ENCODE assay signal across 20 cellular contexts in the genomic region with DNA sequence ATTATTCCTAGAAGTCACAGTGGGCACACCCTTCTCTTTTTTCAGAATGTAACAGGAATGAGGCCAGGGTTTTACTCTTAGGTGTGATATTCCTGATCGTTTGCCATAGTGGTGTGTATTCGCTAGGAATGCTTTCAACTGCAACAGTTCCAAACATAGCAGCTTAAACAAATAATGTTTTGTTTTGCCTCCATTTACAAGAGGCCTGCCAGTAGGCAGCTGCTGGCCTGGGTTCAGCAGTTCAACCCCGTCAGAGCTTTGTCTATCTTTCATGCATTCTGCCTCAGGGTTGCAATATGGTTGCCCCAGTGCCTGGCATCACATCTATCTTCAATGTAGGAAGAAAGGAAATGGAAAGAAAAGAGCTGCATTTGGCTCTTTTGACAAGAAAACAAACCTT. TPM values are rescaled to one million over a fixed set of nuclear protein-coding genes. Genes with fewer than 3 reads are reported as not detected.
"Had no signal": no experiment of that assay in that cellular context is flagged by ENCODE, and none has a peak within 500 bp of the region (broad histone marks: within the 10 kb centered on the region; RNA-seq: fewer than 3 reads in every experiment).

No MANE protein-coding gene starts in this region.

- H3K27ac ChIP-seq: breast epithelium, SK-N-MC, WERI-Rb-1 had no signal

- H3K9me3 ChIP-seq: breast epithelium had no signal

- H3K4me1 ChIP-seq: breast epithelium had no signal

- H3K36me3 ChIP-seq: breast epithelium, WERI-Rb-1 had no signal

- DNase-seq: activated CD8-positive, alpha-beta memory T cell treated with anti-CD3 and anti-CD28 coated beads, Interleukin-2, amount 50 U/mL, for 48 hours; activated CD8-positive, alpha-beta T cell treated with anti-CD3 and anti-CD28 coated beads, Interleukin-2, amount 10 ng/mL, durations not matched to agents 7 days and 5 days; activated naive CD4-positive, alpha-beta T cell; activated T-cell treated with anti-CD3 and anti-CD28 coated beads, Interleukin-2, amount 50 U/mL, for 1 hour; central memory CD4-positive, alpha-beta T cell; NCI-H1092; NCI-H1417; NCI-H1930; NCI-H2171; NCI-H345; NCI-H510A; NCI-H526 treated with DMSO at 0.1 percent for 48 hours; PC-3; WERI-Rb-1 had no signal

- ATAC-seq: activated CD4-positive, alpha-beta T cell treated with anti-CD3 and anti-CD28 coated beads for 36 hours; activated CD8-positive, alpha-beta T cell treated with anti-CD3 and anti-CD28 coated beads, Interleukin-2, amount 10 ng/mL, durations not matched to agents 7 days and 5 days; PC-3; T-cell had no signal

- H3K4me3 ChIP-seq: breast epithelium, SK-N-MC had no signal

RNA-seq across cellular contexts. Expression of a gene that starts 21.7 kb away (rescaled TPM):
- total RNA-seq: LHCN-M2, MCF 10A, PC-3 had no signal
